1 cellular context compared by ENCODE assay signal in genomic region chr3:52315977-52316764, GRCh38.
TF ChIP-seq lines count a peak whose summit lies in the region.

Gene DNAH1, plus strand, starts transcription at chr3:52316319. Its CDS starts 6,124 bp downstream, at chr3:52322443.

TF ChIP-seq in GM12878, 131 proteins besides CTCF, POLR2A, EP300 and RAD21 (continued from another document):
- TF ChIP-seq, protein P1, sequence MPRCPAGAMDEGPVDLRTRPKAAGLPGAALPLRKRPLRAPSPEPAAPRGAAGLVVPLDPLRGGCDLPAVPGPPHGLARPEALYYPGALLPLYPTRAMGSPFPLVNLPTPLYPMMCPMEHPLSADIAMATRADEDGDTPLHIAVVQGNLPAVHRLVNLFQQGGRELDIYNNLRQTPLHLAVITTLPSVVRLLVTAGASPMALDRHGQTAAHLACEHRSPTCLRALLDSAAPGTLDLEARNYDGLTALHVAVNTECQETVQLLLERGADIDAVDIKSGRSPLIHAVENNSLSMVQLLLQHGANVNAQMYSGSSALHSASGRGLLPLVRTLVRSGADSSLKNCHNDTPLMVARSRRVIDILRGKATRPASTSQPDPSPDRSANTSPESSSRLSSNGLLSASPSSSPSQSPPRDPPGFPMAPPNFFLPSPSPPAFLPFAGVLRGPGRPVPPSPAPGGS (IDR thresholded peaks at IDR 0.05; ENCODE audit: borderline replicate concordance, insufficient read depth, low read depth, low read length, poor library complexity, severe bottlenecking), result no peak
- TF ChIP-seq IKZF1 (conservative IDR thresholded peaks at IDR 0.05), result no peak
- TF ChIP-seq ZBTB33 (IDR thresholded peaks at IDR 0.05), result no peak
